ENCODE assay signal across 13 cellular contexts in the genomic region with DNA sequence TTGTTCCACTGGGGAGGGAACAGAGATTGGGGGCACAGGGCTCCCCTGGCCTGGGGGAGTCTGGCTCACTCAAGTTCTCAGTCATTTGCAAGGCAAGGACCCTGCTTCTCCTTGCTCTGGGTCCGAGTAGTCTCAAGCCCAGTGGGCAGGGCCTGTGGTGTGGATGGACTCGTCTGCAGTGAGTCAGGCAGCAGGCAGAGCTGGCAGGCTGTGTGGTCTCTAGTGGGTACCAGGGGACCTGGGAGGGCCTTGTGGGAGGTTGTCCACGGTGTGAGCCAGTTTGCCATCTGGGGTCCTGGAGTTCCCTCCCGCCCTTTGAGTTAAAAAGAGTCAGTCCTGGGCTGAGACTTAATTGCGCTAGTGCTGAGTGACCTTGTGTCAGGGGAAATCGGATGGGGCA. TPM values are rescaled to one million over a fixed set of nuclear protein-coding genes. Genes with fewer than 3 reads are reported as not detected.
DNase-seq lines count a peak whose midpoint lies in the region; ATAC-seq, FAIRE-seq and TF ChIP-seq lines count a peak whose summit lies in the region.
"Had no signal": no experiment of that assay in that cellular context is flagged by ENCODE, and none has a peak within 500 bp of the region (broad histone marks: within the 10 kb centered on the region; RNA-seq: fewer than 3 reads in every experiment).

No MANE protein-coding gene starts in this region.

- no peak overlapping the region for H3K56ac ChIP-seq in H1 (replicated peaks; ENCODE audit: insufficient read length, low read depth, low read length)

- H2BK12ac ChIP-seq in H1 (ENCODE audit: low read depth, low read length) = 0 out of 2 replicates have a peak overlapping the region, but pooled peaks have one; percentile 17

- H2AFZ ChIP-seq in H1 (ENCODE audit: low read length) = no peak overlapping the region

- H3K9me3 ChIP-seq in T-helper 17 cell (ENCODE audit: control insufficient read depth, low read length, poor library complexity, severe bottlenecking) = no peaks in the 10 kb centered on the region
- peaks cover 0 to 3% of the 10 kb centered on the region in 2 experiments; a peak in 1 of 4 replicates for H3K9me3 ChIP-seq in H1 (ENCODE audit: insufficient read depth in 2 of 2, low read depth in 1 of 2, low read length in 1 of 2)
- H3K9me3 ChIP-seq in aorta (ENCODE audit: control insufficient read depth, low read length) = no peaks in the 10 kb centered on the region
- H3K9me3 ChIP-seq in pancreas = no peaks in the 10 kb centered on the region

- no peak overlapping the region; the same call in 1 of the 2 replicates for H4K8ac ChIP-seq in H1 (ENCODE audit: extremely low read depth, insufficient read depth, low read length)

- no peaks in the 10 kb centered on the region for H3K27me3 ChIP-seq in H1 (replicated peaks in 1 of 4; ENCODE audit: control insufficient read depth in 3 of 4, extremely low read depth in 1 of 4, insufficient read depth in 3 of 4, low read length in 3 of 4)
- no peaks in the 10 kb centered on the region for H3K27me3 ChIP-seq in aorta (ENCODE audit: control insufficient read depth in 1 of 2, insufficient read depth in 2 of 2, low read length in 1 of 2)
- H3K27me3 ChIP-seq in pancreas = no peaks in the 10 kb centered on the region

- peak overlapping the region; percentile 72 for H3K27ac Mint-ChIP-seq in activated naive CD4-positive, alpha-beta T cell treated with anti-CD3 and anti-CD28 coated beads for 36 hours
- peak overlapping the region; percentile 93 for H3K27ac Mint-ChIP-seq in T-helper 17 cell
- H3K27ac Mint-ChIP-seq in stimulated activated naive CD8-positive, alpha-beta T cell treated with anti-CD3 and anti-CD28 coated beads, Interleukin-15, amount 100 ng/mL, for 72 hours = peak overlapping the region; percentile 45 to 90

- H3K27me3 Mint-ChIP-seq in activated naive CD4-positive, alpha-beta T cell treated with anti-CD3 and anti-CD28 coated beads for 36 hours (ENCODE audit: low read depth) = no peaks in the 10 kb centered on the region
- no peaks in the 10 kb centered on the region for H3K27me3 Mint-ChIP-seq in T-helper 17 cell
- H3K27me3 Mint-ChIP-seq in stimulated activated naive CD8-positive, alpha-beta T cell treated with anti-CD3 and anti-CD28 coated beads, Interleukin-15, amount 100 ng/mL, for 72 hours = no peaks in the 10 kb centered on the region

- no peaks in the 10 kb centered on the region for H3K36me3 ChIP-seq in H1 (ENCODE audit: control insufficient read depth in 2 of 4, insufficient read depth in 4 of 4, low read length in 3 of 4)
- no peaks in the 10 kb centered on the region for H3K36me3 ChIP-seq in aorta (ENCODE audit: control insufficient read depth in 1 of 2, insufficient read depth in 2 of 2, low read length in 1 of 2)
- no peaks in the 10 kb centered on the region for H3K36me3 ChIP-seq in pancreas
- H3K36me3 ChIP-seq: WERI-Rb-1 had no signal

- CTCF ChIA-PET in activated naive CD4-positive, alpha-beta T cell treated with anti-CD3 and anti-CD28 coated beads for 36 hours (lab: Charles Lee) = interaction anchor here (2.7 to 3.1 kb wide), 2 partner anchors 23 to 85 kb away, joined by 12 to 21 read pairs; no protein-coding TSS in a partner anchor
- CTCF ChIA-PET in H1 (lab: Charles Lee; ENCODE audit: partially characterized antibody) = interaction anchor here (0.9 to 1.6 kb wide), 3 partner anchors 67 to 85 kb away, joined by 3 to 4 read pairs (median 3); no protein-coding TSS in a partner anchor

- peaks cover 0 to 4% (median under 1%) of the 10 kb centered on the region in 4 experiments; a peak in 5 of 7 replicates for H3K4me1 ChIP-seq in H1 (replicated peaks in 1 of 4; ENCODE audit: control insufficient read depth in 3 of 4, insufficient read depth in 4 of 4, low read length in 3 of 4)
- no peaks in the 10 kb centered on the region for H3K4me1 ChIP-seq in aorta (ENCODE audit: control insufficient read depth in 1 of 2, insufficient read depth in 2 of 2, low read length in 2 of 2)
- no peaks in the 10 kb centered on the region for H3K4me1 ChIP-seq in pancreas

- H2AK5ac ChIP-seq in H1 (ENCODE audit: low read depth, low read length) = no peak overlapping the region

- no peak overlapping the region for H2BK5ac ChIP-seq in H1 (ENCODE audit: low read depth, low read length)

- TF ChIP-seq POLR2A in H1 (IDR thresholded peaks at IDR 0.05; ENCODE audit: control extremely low read depth in 1 of 2, low read depth in 2 of 2, low read length in 2 of 2) = no peak

- no peak overlapping the region for H3K23ac ChIP-seq in H1 (ENCODE audit: insufficient read length)

- no peak for TF ChIP-seq RAD21 in H1 (IDR thresholded peaks at IDR 0.05 in 1 of 2, conservative IDR thresholded peaks at IDR 0.05 in 1 of 2; ENCODE audit: low read depth in 2 of 2, low read length in 2 of 2)

- H2BK20ac ChIP-seq in H1 (ENCODE audit: low read length) = no peak overlapping the region

- no peak overlapping the region for H3K4me2 ChIP-seq in H1 (ENCODE audit: insufficient read depth in 1 of 2, low read depth in 2 of 2, low read length in 2 of 2)

- no peak for DNase-seq in activated naive CD4-positive, alpha-beta T cell treated with anti-CD3 and anti-CD28 coated beads for 36 hours
- no peak for DNase-seq in activated naive CD4-positive, alpha-beta T cell treated with anti-CD3 and anti-CD28 coated beads, Interleukin-2, amount 50 U/mL, for 16 hours
- DNase-seq in T-helper 17 cell (no peak), H1 (ENCODE audit: low read depth in 1 of 2, low spot score in 2 of 2) (no peak), aorta (no peak), pancreas (no peak), NCI-H187 (lab: John Stamatoyannopoulos, UW) (no peak)
- DNase-seq in stimulated activated naive CD8-positive, alpha-beta T cell treated with anti-CD3 and anti-CD28 coated beads, Interleukin-15, amount 100 ng/mL, for 72 hours = no peak
- DNase-seq: GF-D8, GOT3, NCI-H1092, WERI-Rb-1 had no signal

- no peak overlapping the region for H2BK15ac ChIP-seq in H1 (ENCODE audit: low read length)

- peaks cover 24% of the 10 kb centered on the region for H3K36me3 Mint-ChIP-seq in activated naive CD4-positive, alpha-beta T cell treated with anti-CD3 and anti-CD28 coated beads for 36 hours (ENCODE audit: low read depth)
- H3K36me3 Mint-ChIP-seq in T-helper 17 cell (ENCODE audit: low read depth) = no peaks in the 10 kb centered on the region

- no peaks in the 10 kb centered on the region for H3K9me3 Mint-ChIP-seq in activated naive CD4-positive, alpha-beta T cell treated with anti-CD3 and anti-CD28 coated beads for 36 hours
- no peaks in the 10 kb centered on the region for H3K9me3 Mint-ChIP-seq in stimulated activated naive CD8-positive, alpha-beta T cell treated with anti-CD3 and anti-CD28 coated beads, Interleukin-15, amount 100 ng/mL, for 72 hours

- H3K4me1 Mint-ChIP-seq in activated naive CD4-positive, alpha-beta T cell treated with anti-CD3 and anti-CD28 coated beads for 36 hours (ENCODE audit: low read depth) = peaks cover 84% of the 10 kb centered on the region
- peaks cover 58% of the 10 kb centered on the region for H3K4me1 Mint-ChIP-seq in T-helper 17 cell
- H3K4me1 Mint-ChIP-seq in stimulated activated naive CD8-positive, alpha-beta T cell treated with anti-CD3 and anti-CD28 coated beads, Interleukin-15, amount 100 ng/mL, for 72 hours = peaks cover 89% of the 10 kb centered on the region

- H3K9ac ChIP-seq in H1 (replicated peaks in 1 of 4; ENCODE audit: extremely low read depth in 1 of 4, low read depth in 3 of 4, low read length in 3 of 4) = no peak overlapping the region

- H3K79me2 ChIP-seq in H1 (ENCODE audit: control insufficient read depth in 1 of 2, insufficient read depth in 2 of 2, low read length in 2 of 2) = no peaks in the 10 kb centered on the region

- TF ChIP-seq EP300 in H1 (IDR thresholded peaks at IDR 0.05; ENCODE audit: borderline replicate concordance in 1 of 2, low read depth in 2 of 2, low read length in 2 of 2) = no peak

- POLR2A ChIA-PET in H1 (lab: Charles Lee; ENCODE audit: partially characterized antibody) = no interaction called here

- no peak overlapping the region for H3K4ac ChIP-seq in H1 (replicated peaks; ENCODE audit: insufficient read length, low read depth, low read length)

- ATAC-seq in T-helper 17 cell (no peak), aorta (ENCODE audit: low FRiP score) (no peak), pancreas (no peak)
- ATAC-seq in stimulated activated naive CD8-positive, alpha-beta T cell treated with anti-CD3 and anti-CD28 coated beads, Interleukin-15, amount 100 ng/mL, for 72 hours = no peak
- ATAC-seq: Panc1 had no signal

- H3K4me3 Mint-ChIP-seq in activated naive CD4-positive, alpha-beta T cell treated with anti-CD3 and anti-CD28 coated beads for 36 hours = no peak overlapping the region
- peak overlapping the region; percentile 73 for H3K4me3 Mint-ChIP-seq in T-helper 17 cell
- peak overlapping the region; percentile 26 to 74 for H3K4me3 Mint-ChIP-seq in stimulated activated naive CD8-positive, alpha-beta T cell treated with anti-CD3 and anti-CD28 coated beads, Interleukin-15, amount 100 ng/mL, for 72 hours

- H3K4me3 ChIP-seq in H1 (ENCODE audit: extremely low read depth in 1 of 4, insufficient read depth in 2 of 4, low read depth in 3 of 4, low read length in 4 of 4) (no peak overlapping the region), aorta (ENCODE audit: low read length in 2 of 2) (no peak overlapping the region), pancreas (no peak overlapping the region)

- no peak overlapping the region for H2BK120ac ChIP-seq in H1 (replicated peaks; ENCODE audit: low read depth, low read length)

- WGBS in H1 (ENCODE audit: extremely low coverage in 1 of 2, insufficient coverage in 1 of 2, insufficient read length in 1 of 2, insufficient replicate concordance in 2 of 2, low coverage in 1 of 2, low lambda C conversion rate in 2 of 2, missing lambda C conversion rate in 1 of 2), 2 experiments = 86% methylated on average over 6 of the region's 6 CpGs; no CpG with 5 or more reads in 1 of the 2 experiments
- WGBS in aorta, 2 donors = 85 to 87% methylated on average over 6 of the region's 6 CpGs
- 76 to 81% methylated on average over 6 of the region's 6 CpGs for WGBS in pancreas, 2 donors

- no peaks in the 10 kb centered on the region for H3K23me2 ChIP-seq in H1 (ENCODE audit: low read depth, low read length)

- H3K14ac ChIP-seq in H1 (ENCODE audit: insufficient read length) = no peak overlapping the region

- no peak overlapping the region for H4K5ac ChIP-seq in H1 (ENCODE audit: insufficient read length, low read depth, low read length)

- H3K79me1 ChIP-seq in H1 (ENCODE audit: low read depth, low read length) = no peaks in the 10 kb centered on the region

- no peak overlapping the region for H3K27ac ChIP-seq in H1 (ENCODE audit: low read depth, low read length)
- H3K27ac ChIP-seq in aorta (ENCODE audit: low read depth in 1 of 2, low read length in 2 of 2) = no peak overlapping the region
- peak overlapping the region in 1 of 4 donors; percentile 2 for H3K27ac ChIP-seq in pancreas
- H3K27ac ChIP-seq: WERI-Rb-1 had no signal

- H4K20me1 ChIP-seq in H1 (replicated peaks in 1 of 2; ENCODE audit: control insufficient read depth in 1 of 2, insufficient read depth in 2 of 2, low read length in 2 of 2) = peaks cover 0 to 2% of the 10 kb centered on the region in 2 experiments

- FAIRE-seq in H1 (lab: Jason Lieb, UNC) (no peak), pancreas (lab: Jason Lieb, UNC) (no peak)

- intact Hi-C loops in activated naive CD4-positive, alpha-beta T cell treated with anti-CD3 and anti-CD28 coated beads for 36 hours (cut with micrococcal nuclease) = no loop called here
- intact Hi-C loops in aorta (cut with DNase I) (no loop called here), pancreas (cut with DNase I) (no loop called here)

- no peak overlapping the region for H4K91ac ChIP-seq in H1 (replicated peaks; ENCODE audit: insufficient read length, low read length)

- TF ChIP-seq CTCF in H1 (IDR thresholded peaks at IDR 0.05; ENCODE audit: control extremely low read depth in 1 of 3, insufficient read depth in 1 of 3, low read depth in 1 of 3, low read length in 3 of 3) (no peak), pancreas (IDR thresholded peaks at IDR 0.05) (no peak)

- H3K18ac ChIP-seq in H1 (ENCODE audit: extremely low read depth, low read length) = no peak overlapping the region; the same call in 1 of the 2 replicates

RNA-seq across cellular contexts. Expression of a gene that starts 8.8 kb away (rescaled TPM):
- under 1 TPM; 0.05 to 0.10 TPM for total RNA-seq in activated naive CD4-positive, alpha-beta T cell treated with anti-CD3 and anti-CD28 coated beads for 36 hours
- total RNA-seq in T-helper 17 cell (under 1 TPM; 0.18 to 0.30 TPM), aorta (under 1 TPM; 0.27 to 0.52 TPM), pancreas (not detected)
- total RNA-seq in H1 (2021; fragmentation: NEBNext Ultra II Directional; extraction: Animal tissue kit (Norgen Biotek cat#: 25700)) = 0.10 and 0.13 TPM in 2 replicates
- polyA plus RNA-seq in H1 (2011; rRNA removed) (0.06 TPM in 1 of 2 replicates, not detected in the other), aorta (not detected), pancreas (under 1 TPM in 1 of 2 donors, not detected in 1; 0.02 TPM)
- 0.04 TPM for polyA plus RNA-seq in H1 (2011; cell fraction: cytosol; rRNA removed)
- not detected for polyA plus RNA-seq in H1 (2011; cell fraction: nucleus; rRNA removed)
- polyA plus RNA-seq in H1 (2012, experiment 1 of 2) = 0.09 to 0.12 TPM in 2 of 4 replicates, not detected in the others
- not detected for polyA plus RNA-seq in H1 (2012, experiment 2 of 2)
- 0.04 TPM for polyA plus RNA-seq in H1 (2013, experiment 1 of 2)
- polyA plus RNA-seq in H1 (2013, experiment 2 of 2) = 0.02 TPM
- 0.09 TPM in 1 of 2 replicates, not detected in the other for polyA minus RNA-seq in H1 (2011; rRNA and poly(A)+ RNA removed)
- not detected for polyA minus RNA-seq in H1 (2011; cell fraction: cytosol; rRNA and poly(A)+ RNA removed)
- polyA minus RNA-seq in H1 (2011; cell fraction: nucleus; rRNA and poly(A)+ RNA removed) = not detected
